ENCODE assay signal across 22 cellular contexts in genomic region chr13:113618455-113618854, GRCh38. TPM values are rescaled to one million over a fixed set of nuclear protein-coding genes. Genes with fewer than 3 reads are reported as not detected.
DNase-seq lines count a peak whose midpoint lies in the region; ATAC-seq and TF ChIP-seq lines count a peak whose summit lies in the region.
"Had no signal": no experiment of that assay in that cellular context is flagged by ENCODE, and none has a peak within 500 bp of the region (broad histone marks: within the 10 kb centered on the region; RNA-seq: fewer than 3 reads in every experiment).

No MANE protein-coding gene starts in this region.

- peak overlapping the region; percentile 12 for H3K27ac Mint-ChIP-seq in central memory CD8-positive, alpha-beta T cell (ENCODE audit: low read depth)
- H3K27ac Mint-ChIP-seq in naive thymus-derived CD4-positive, alpha-beta T cell, result peak overlapping the region in 5 of 9 donors; percentile 4 to 67 (median 34)
- H3K27ac Mint-ChIP-seq in stimulated activated effector memory CD8-positive, alpha-beta T cell treated with anti-CD3 and anti-CD28 coated beads, Interleukin-12 subunit alpha, Interleukin-12 subunit beta, amount 100 ng/mL, for 72 hours, result peak overlapping the region; percentile 61
- no peak overlapping the region for H3K27ac Mint-ChIP-seq in activated CD4-positive, alpha-beta T cell treated with anti-CD3 and anti-CD28 coated beads, Interleukin-2, amount 10 ng/mL, durations not matched to agents 24 days and 14 days

- H3K4me3 ChIP-seq in heart right ventricle, result no peak overlapping the region
- H3K4me3 ChIP-seq in naive thymus-derived CD4-positive, alpha-beta T cell (ENCODE audit: low read length), result no peak overlapping the region
- H3K4me3 ChIP-seq: GM23248, MG63, PC-9, SJCRH30 had no signal

- CTCF ChIA-PET in naive thymus-derived CD4-positive, alpha-beta T cell (lab: Charles Lee), result no interaction called here

- H3K27me3 Mint-ChIP-seq in central memory CD8-positive, alpha-beta T cell, result no peaks in the 10 kb centered on the region
- H3K27me3 Mint-ChIP-seq in naive thymus-derived CD4-positive, alpha-beta T cell, result no peaks in the 10 kb centered on the region
- H3K27me3 Mint-ChIP-seq in activated CD4-positive, alpha-beta T cell treated with anti-CD3 and anti-CD28 coated beads, Interleukin-2, amount 10 ng/mL, durations not matched to agents 24 days and 14 days, result no peaks in the 10 kb centered on the region
- H3K27me3 Mint-ChIP-seq: CD4-positive, alpha-beta memory T cell had no signal

- peaks cover 0 to 22% (median 0%) of the 10 kb centered on the region in 9 donors for H3K36me3 ChIP-seq in heart right ventricle
- peaks cover 0 to 16% (median 0%) of the 10 kb centered on the region in 3 experiments for H3K36me3 ChIP-seq in naive thymus-derived CD4-positive, alpha-beta T cell (ENCODE audit: control insufficient read depth in 2 of 3, insufficient read depth in 3 of 3, low read length in 3 of 3)

- H3K4me3 Mint-ChIP-seq in central memory CD8-positive, alpha-beta T cell, result no peak overlapping the region
- no peak overlapping the region for H3K4me3 Mint-ChIP-seq in naive thymus-derived CD4-positive, alpha-beta T cell
- no peak overlapping the region for H3K4me3 Mint-ChIP-seq in stimulated activated effector memory CD8-positive, alpha-beta T cell treated with anti-CD3 and anti-CD28 coated beads, Interleukin-12 subunit alpha, Interleukin-12 subunit beta, amount 100 ng/mL, for 72 hours
- H3K4me3 Mint-ChIP-seq in activated CD4-positive, alpha-beta T cell treated with anti-CD3 and anti-CD28 coated beads, Interleukin-2, amount 10 ng/mL, durations not matched to agents 24 days and 14 days, result no peak overlapping the region
- H3K4me3 Mint-ChIP-seq: CD4-positive, alpha-beta memory T cell had no signal

- TF ChIP-seq CTCF in heart right ventricle (IDR thresholded peaks at IDR 0.05), result no peak

- H3K27me3 ChIP-seq in heart right ventricle, result no peaks in the 10 kb centered on the region
- no peaks in the 10 kb centered on the region for H3K27me3 ChIP-seq in naive thymus-derived CD4-positive, alpha-beta T cell (ENCODE audit: control insufficient read depth in 2 of 2, insufficient read depth in 2 of 2, low read length in 2 of 2)
- H3K27me3 ChIP-seq: BE2C, MG63, SJCRH30 had no signal

- no peak overlapping the region for H3K27ac ChIP-seq in heart right ventricle
- H3K27ac ChIP-seq in naive thymus-derived CD4-positive, alpha-beta T cell (ENCODE audit: low read depth, low read length), result no peak overlapping the region
- H3K27ac ChIP-seq: GM23248, PC-9, SJCRH30 had no signal

- no peaks in the 10 kb centered on the region for H3K9me3 Mint-ChIP-seq in central memory CD8-positive, alpha-beta T cell
- H3K9me3 Mint-ChIP-seq in naive thymus-derived CD4-positive, alpha-beta T cell, result no peaks in the 10 kb centered on the region
- H3K9me3 Mint-ChIP-seq in stimulated activated effector memory CD8-positive, alpha-beta T cell treated with anti-CD3 and anti-CD28 coated beads, Interleukin-12 subunit alpha, Interleukin-12 subunit beta, amount 100 ng/mL, for 72 hours, result no peaks in the 10 kb centered on the region
- H3K9me3 Mint-ChIP-seq in activated CD4-positive, alpha-beta T cell treated with anti-CD3 and anti-CD28 coated beads, Interleukin-2, amount 10 ng/mL, durations not matched to agents 24 days and 14 days, result no peaks in the 10 kb centered on the region
- H3K9me3 Mint-ChIP-seq: CD4-positive, alpha-beta memory T cell had no signal

- POLR2A ChIA-PET in naive thymus-derived CD4-positive, alpha-beta T cell (lab: Charles Lee), result no interaction called here

- DNase-seq in Right ventricle myocardium superior (peak; percentile 32), heart right ventricle (no peak), NOMO-1 (lab: John Stamatoyannopoulos, UW; ENCODE audit: unreplicated experiment in 2 of 2) (no peak), SK-N-DZ (ENCODE audit: low spot score) (no peak)
- no peak for DNase-seq in central memory CD8-positive, alpha-beta T cell (ENCODE audit: low spot score in 2 of 2)
- no peak for DNase-seq in naive thymus-derived CD4-positive, alpha-beta T cell
- no peak for DNase-seq in stimulated activated effector memory CD8-positive, alpha-beta T cell treated with anti-CD3 and anti-CD28 coated beads, Interleukin-12 subunit alpha, Interleukin-12 subunit beta, amount 100 ng/mL, for 72 hours (ENCODE audit: low spot score in 2 of 2)
- DNase-seq in activated CD4-positive, alpha-beta T cell treated with anti-CD3 and anti-CD28 coated beads, Interleukin-2, amount 10 ng/mL, durations not matched to agents 24 days and 14 days, result no peak
- DNase-seq: BE2C; CD4-positive, alpha-beta memory T cell; DMS153; GF-D8; GM23248; Kasumi-1; MG63; NCI-H1092; NCI-H146; NCI-H2029 treated with DMSO at 0.1 percent for 48 hours; NCI-H510A; PC-9; SJCRH30 had no signal

- WGBS in heart right ventricle, 2 donors, result 95 to 98% methylated on average over 7 of the region's 7 CpGs

- H3K36me3 Mint-ChIP-seq in central memory CD8-positive, alpha-beta T cell (ENCODE audit: insufficient read depth), result peaks cover 1% of the 10 kb centered on the region
- peaks cover 0 to 7% (median 0%) of the 10 kb centered on the region in 5 donors for H3K36me3 Mint-ChIP-seq in naive thymus-derived CD4-positive, alpha-beta T cell
- H3K36me3 Mint-ChIP-seq in stimulated activated effector memory CD8-positive, alpha-beta T cell treated with anti-CD3 and anti-CD28 coated beads, Interleukin-12 subunit alpha, Interleukin-12 subunit beta, amount 100 ng/mL, for 72 hours, result peaks cover 48% of the 10 kb centered on the region
- H3K36me3 Mint-ChIP-seq in activated CD4-positive, alpha-beta T cell treated with anti-CD3 and anti-CD28 coated beads, Interleukin-2, amount 10 ng/mL, durations not matched to agents 24 days and 14 days (ENCODE audit: low read depth), result peaks cover 22% of the 10 kb centered on the region

- H3K4me1 Mint-ChIP-seq in central memory CD8-positive, alpha-beta T cell, result no peaks in the 10 kb centered on the region
- H3K4me1 Mint-ChIP-seq in naive thymus-derived CD4-positive, alpha-beta T cell, result peaks cover 0 to 15% (median 4%) of the 10 kb centered on the region in 7 donors
- H3K4me1 Mint-ChIP-seq in stimulated activated effector memory CD8-positive, alpha-beta T cell treated with anti-CD3 and anti-CD28 coated beads, Interleukin-12 subunit alpha, Interleukin-12 subunit beta, amount 100 ng/mL, for 72 hours, result peaks cover 15% of the 10 kb centered on the region
- H3K4me1 Mint-ChIP-seq in activated CD4-positive, alpha-beta T cell treated with anti-CD3 and anti-CD28 coated beads, Interleukin-2, amount 10 ng/mL, durations not matched to agents 24 days and 14 days, result no peaks in the 10 kb centered on the region

- no peaks in the 10 kb centered on the region for H3K9me3 ChIP-seq in heart right ventricle
- H3K9me3 ChIP-seq in naive thymus-derived CD4-positive, alpha-beta T cell (ENCODE audit: control insufficient read depth in 2 of 3, low read length in 3 of 3), result no peaks in the 10 kb centered on the region
- H3K9me3 ChIP-seq: BE2C, MG63, SJCRH30 had no signal

- ATAC-seq in Right ventricle myocardium superior (ENCODE audit: poor library complexity) (no peak), heart right ventricle (no peak)
- ATAC-seq in central memory CD8-positive, alpha-beta T cell (replicated peaks; ENCODE audit: extremely low read depth, poor library complexity, severe bottlenecking), result no peak
- ATAC-seq in naive thymus-derived CD4-positive, alpha-beta T cell, result no peak
- ATAC-seq in stimulated activated effector memory CD8-positive, alpha-beta T cell treated with anti-CD3 and anti-CD28 coated beads, Interleukin-12 subunit alpha, Interleukin-12 subunit beta, amount 100 ng/mL, for 72 hours, result no peak

- H3K4me1 ChIP-seq in heart right ventricle, result peaks cover 0 to 17% (median 0%) of the 10 kb centered on the region in 9 donors
- no peaks in the 10 kb centered on the region for H3K4me1 ChIP-seq in naive thymus-derived CD4-positive, alpha-beta T cell (ENCODE audit: control insufficient read depth in 2 of 2, insufficient read depth in 2 of 2, low read length in 2 of 2)
- H3K4me1 ChIP-seq: BE2C, SJCRH30 had no signal

- intact Hi-C loops in Right ventricle myocardium superior (cut with DNase I), result no loop called here
- intact Hi-C loops in heart right ventricle (cut with DNase I), result no loop called here
- intact Hi-C loops in naive thymus-derived CD4-positive, alpha-beta T cell (cut with micrococcal nuclease), result no loop called here
- intact Hi-C loops in activated CD4-positive, alpha-beta T cell treated with anti-CD3 and anti-CD28 coated beads, Interleukin-2, amount 10 ng/mL, durations not matched to agents 24 days and 14 days (cut with micrococcal nuclease), result no loop called here

RNA-seq across cellular contexts. Expression of gene TFDP1, which starts 33.9 kb away (rescaled TPM):
- total RNA-seq in Right ventricle myocardium superior (42.1 TPM), heart right ventricle (10 to 100 TPM; 30.9 to 51.4 (median 38.3) TPM)
- 10 to 100 TPM; 16.4 to 23.0 TPM for polyA plus RNA-seq in heart right ventricle
- total RNA-seq in naive thymus-derived CD4-positive, alpha-beta T cell, result 100 to 1,000 TPM in 1 of 5 experiments, 10 to 100 TPM in 4; 21.4 to 127 (median 34.7) TPM
- polyA plus RNA-seq in naive thymus-derived CD4-positive, alpha-beta T cell, result 10 to 100 TPM; 50.9 to 78.0 TPM
- 113 and 158 TPM in 2 replicates for polyA plus RNA-seq in SK-N-DZ (2014; cell fraction: cytosol; rRNA removed)
- polyA plus RNA-seq in SK-N-DZ (2014; cell fraction: nucleus; rRNA removed), result 133 and 178 TPM in 2 replicates
- total RNA-seq in activated CD4-positive, alpha-beta T cell treated with anti-CD3 and anti-CD28 coated beads, Interleukin-2, amount 10 ng/mL, durations not matched to agents 24 days and 14 days, result 180 and 184 TPM in 2 replicates

RNA-seq across cellular contexts. Expression of gene ATP4B, which starts 39.5 kb away (rescaled TPM):
- total RNA-seq in Right ventricle myocardium superior (not detected), heart right ventricle (not detected)
- polyA plus RNA-seq in heart right ventricle, result under 1 TPM in 1 of 2 donors, not detected in 1; 0.01 TPM
- total RNA-seq in naive thymus-derived CD4-positive, alpha-beta T cell, result not detected
- not detected for polyA plus RNA-seq in naive thymus-derived CD4-positive, alpha-beta T cell
- not detected in 2 replicates for polyA plus RNA-seq in SK-N-DZ (2014; cell fraction: cytosol; rRNA removed)
- polyA plus RNA-seq in SK-N-DZ (2014; cell fraction: nucleus; rRNA removed), result not detected in 2 replicates
- total RNA-seq in activated CD4-positive, alpha-beta T cell treated with anti-CD3 and anti-CD28 coated beads, Interleukin-2, amount 10 ng/mL, durations not matched to agents 24 days and 14 days, result not detected in 2 replicates
- total RNA-seq: A172; CD4-positive, alpha-beta memory T cell; GM23248; PC-9; SJCRH30 had no signal
- polyA plus RNA-seq: GM23248 had no signal

RNA-seq across cellular contexts. Expression of gene GRK1, which starts 48.6 kb away (rescaled TPM):
- total RNA-seq in Right ventricle myocardium superior, result 0.13 TPM
- under 1 TPM in 6 of 10 donors, not detected in 4; 0.09 to 0.79 (median 0.22) TPM for total RNA-seq in heart right ventricle
- polyA plus RNA-seq in heart right ventricle, result under 1 TPM; 0.01 to 0.22 TPM
- not detected for total RNA-seq in naive thymus-derived CD4-positive, alpha-beta T cell
- not detected for polyA plus RNA-seq in naive thymus-derived CD4-positive, alpha-beta T cell
- not detected in 2 replicates for polyA plus RNA-seq in SK-N-DZ (2014; cell fraction: cytosol; rRNA removed)
- polyA plus RNA-seq in SK-N-DZ (2014; cell fraction: nucleus; rRNA removed), result not detected in 2 replicates
- total RNA-seq in activated CD4-positive, alpha-beta T cell treated with anti-CD3 and anti-CD28 coated beads, Interleukin-2, amount 10 ng/mL, durations not matched to agents 24 days and 14 days, result 0.07 and 0.17 TPM in 2 replicates
- total RNA-seq: A172; CD4-positive, alpha-beta memory T cell; GM23248; PC-9; SJCRH30 had no signal
- polyA plus RNA-seq: CD4-positive, alpha-beta memory T cell; GM23248 had no signal
